Comparison of ENCODE assay signal across 21 cellular contexts in the genomic region with DNA sequence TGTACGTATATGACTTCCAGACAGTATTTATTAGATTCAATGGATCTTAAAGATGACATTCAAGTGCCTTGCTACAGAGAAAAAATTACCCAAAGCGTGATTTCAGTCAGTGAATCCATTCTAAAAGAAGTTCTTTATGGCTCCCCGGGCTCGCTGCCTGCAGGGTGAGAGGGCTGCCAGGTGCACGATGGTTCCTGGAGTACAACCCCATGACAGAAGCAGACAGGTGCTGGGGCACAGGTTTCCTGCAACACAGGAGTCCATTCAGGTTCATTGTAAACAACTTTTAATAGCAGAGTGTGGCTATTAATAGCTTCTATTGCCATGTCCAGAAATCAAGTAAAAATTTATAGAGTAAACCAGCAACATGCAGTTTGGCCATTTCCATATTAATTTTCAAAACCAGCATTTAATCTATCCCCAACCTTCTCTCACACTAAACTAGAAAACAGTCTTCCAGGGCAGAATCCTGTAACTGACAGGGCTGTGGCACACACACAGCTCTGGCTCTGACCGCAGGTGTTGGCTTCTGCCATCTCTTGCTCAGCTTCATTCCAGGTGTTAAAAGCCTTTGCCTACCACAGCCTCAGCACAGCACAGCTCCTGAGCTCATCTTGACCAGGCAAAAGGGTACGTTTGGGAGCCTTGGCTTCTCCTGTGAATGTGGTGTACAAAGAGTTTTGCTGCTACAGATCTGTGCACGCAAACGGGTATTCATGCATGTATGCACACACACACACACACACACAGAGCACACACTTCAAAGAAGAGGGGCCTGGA.
DNase-seq lines count a peak whose midpoint lies in the region; ATAC-seq and TF ChIP-seq lines count a peak whose summit lies in the region.
"Had no signal": no experiment of that assay in that cellular context is flagged by ENCODE, and none has a peak within 500 bp of the region (broad histone marks: within the 10 kb centered on the region; RNA-seq: fewer than 3 reads in every experiment).

No MANE protein-coding gene starts in this region.

- no peaks in the 10 kb centered on the region for H3K27me3 ChIP-seq in right lobe of liver
- no peaks in the 10 kb centered on the region for H3K27me3 ChIP-seq in CD8-positive, alpha-beta T cell (ENCODE audit: insufficient read depth, low read length)
- H3K27me3 ChIP-seq: brain microvascular endothelial cell, stomach had no signal

- 67% methylated on average over 7 of the region's 9 CpGs for WGBS in right lobe of liver (ENCODE audit: insufficient coverage, low coverage, low lambda C conversion rate, missing lambda C conversion rate)

- no peak for ATAC-seq in right lobe of liver
- ATAC-seq in CD8-positive, alpha-beta T cell = no peak
- ATAC-seq: activated CD8-positive, alpha-beta T cell treated with anti-CD3 and anti-CD28 coated beads for 36 hours; activated naive CD4-positive, alpha-beta T cell treated with anti-CD3 and anti-CD28 coated beads, Interleukin-2, amount 50 U/mL, for 72 hours; GM12878; naive thymus-derived CD8-positive, alpha-beta T cell had no signal

- no peak overlapping the region for H3K27ac ChIP-seq in right lobe of liver
- no peak overlapping the region for H3K27ac ChIP-seq in CD8-positive, alpha-beta T cell (ENCODE audit: low read depth, low read length)
- H3K27ac ChIP-seq: brain microvascular endothelial cell, coronary artery, stomach had no signal

- H3K4me1 Mint-ChIP-seq in CD8-positive, alpha-beta T cell (ENCODE audit: low read depth) = no peaks in the 10 kb centered on the region
- H3K4me1 Mint-ChIP-seq: naive thymus-derived CD8-positive, alpha-beta T cell had no signal

- intact Hi-C loops in right lobe of liver (cut with DNase I) = no loop called here
- intact Hi-C loops in CD8-positive, alpha-beta T cell (cut with DNase I, micrococcal nuclease) = no loop called here

- no peak for TF ChIP-seq CTCF in right lobe of liver (IDR thresholded peaks at IDR 0.05)
- TF ChIP-seq CTCF in CD8-positive, alpha-beta T cell (IDR thresholded peaks at IDR 0.05) = no peak

- DNase-seq in COR-L47 (lab: John Stamatoyannopoulos, UW) = peak; percentile 80
- peak; percentile 11 for DNase-seq in NCI-H128 (lab: John Stamatoyannopoulos, UW; ENCODE audit: unreplicated experiment)
- DNase-seq in NCI-H345 (lab: John Stamatoyannopoulos, UW) = peak; percentile 79
- DNase-seq in SHP77 treated with DMSO at 0.1 percent for 48 hours (lab: John Stamatoyannopoulos, UW) = peak; percentile 70
- no peak for DNase-seq in SW480 (ENCODE audit: low spot score)
- DNase-seq in right lobe of liver = no peak
- no peak for DNase-seq in T-helper 2 cell
- no peak for DNase-seq in CD8-positive, alpha-beta T cell
- DNase-seq: activated CD8-positive, alpha-beta T cell treated with anti-CD3 and anti-CD28 coated beads for 36 hours; activated T-cell treated with anti-CD3 and anti-CD28 coated beads, Interleukin-2, amount 50 U/mL, for 24 hours; brain microvascular endothelial cell; GF-D8; hippocampal formation; naive thymus-derived CD8-positive, alpha-beta T cell; NCI-H1048; posterior cingulate gyrus; stimulated activated CD4-positive, alpha-beta T cell treated with anti-CD3 and anti-CD28 coated beads, Interleukin-2, amount 100 ng/mL, for 48 hours; stomach had no signal

- no peaks in the 10 kb centered on the region for H3K9me3 Mint-ChIP-seq in CD8-positive, alpha-beta T cell
- H3K9me3 Mint-ChIP-seq: activated CD8-positive, alpha-beta T cell treated with anti-CD3 and anti-CD28 coated beads for 36 hours; activated T-cell treated with anti-CD3 and anti-CD28 coated beads, Interleukin-2, amount 50 U/mL, for 24 hours had no signal

- CTCF ChIA-PET in CD8-positive, alpha-beta T cell (lab: Charles Lee) = no interaction called here

- H3K4me3 ChIP-seq in right lobe of liver = no peak overlapping the region
- H3K4me3 ChIP-seq in CD8-positive, alpha-beta T cell (ENCODE audit: low read depth, low read length) = no peak overlapping the region
- H3K4me3 ChIP-seq: coronary artery, GM12878, stomach had no signal

- H3K4me3 Mint-ChIP-seq in CD8-positive, alpha-beta T cell = no peak overlapping the region
- H3K4me3 Mint-ChIP-seq: activated CD8-positive, alpha-beta T cell treated with anti-CD3 and anti-CD28 coated beads for 36 hours; activated T-cell treated with anti-CD3 and anti-CD28 coated beads, Interleukin-2, amount 50 U/mL, for 24 hours; naive thymus-derived CD8-positive, alpha-beta T cell had no signal

- no peak overlapping the region for H3K27ac Mint-ChIP-seq in CD8-positive, alpha-beta T cell
- H3K27ac Mint-ChIP-seq: activated CD8-positive, alpha-beta T cell treated with anti-CD3 and anti-CD28 coated beads for 36 hours; activated naive CD4-positive, alpha-beta T cell treated with anti-CD3 and anti-CD28 coated beads, Interleukin-2, amount 50 U/mL, for 72 hours; activated T-cell treated with anti-CD3 and anti-CD28 coated beads, Interleukin-2, amount 50 U/mL, for 24 hours; naive thymus-derived CD8-positive, alpha-beta T cell had no signal

- TF ChIP-seq POLR2A in right lobe of liver (IDR thresholded peaks at IDR 0.05) = no peak

- no peaks in the 10 kb centered on the region for H3K36me3 ChIP-seq in right lobe of liver
- no peaks in the 10 kb centered on the region for H3K36me3 ChIP-seq in CD8-positive, alpha-beta T cell (ENCODE audit: insufficient read depth, low read length)
- H3K36me3 ChIP-seq: brain microvascular endothelial cell, stomach had no signal

- POLR2A ChIA-PET in CD8-positive, alpha-beta T cell (lab: Charles Lee) = no interaction called here

- H3K9me3 ChIP-seq in right lobe of liver = no peaks in the 10 kb centered on the region
- no peaks in the 10 kb centered on the region for H3K9me3 ChIP-seq in CD8-positive, alpha-beta T cell (ENCODE audit: low read length)
- H3K9me3 ChIP-seq: stomach had no signal

- peaks cover 8% of the 10 kb centered on the region for H3K27me3 Mint-ChIP-seq in CD8-positive, alpha-beta T cell (ENCODE audit: low read depth)
- H3K27me3 Mint-ChIP-seq: activated CD8-positive, alpha-beta T cell treated with anti-CD3 and anti-CD28 coated beads for 36 hours had no signal

- no peaks in the 10 kb centered on the region for H3K4me1 ChIP-seq in right lobe of liver
- H3K4me1 ChIP-seq in CD8-positive, alpha-beta T cell (ENCODE audit: insufficient read depth, low read length) = no peaks in the 10 kb centered on the region
- H3K4me1 ChIP-seq: stomach had no signal

- no peaks in the 10 kb centered on the region for H3K36me3 Mint-ChIP-seq in CD8-positive, alpha-beta T cell
- H3K36me3 Mint-ChIP-seq: activated naive CD4-positive, alpha-beta T cell treated with anti-CD3 and anti-CD28 coated beads, Interleukin-2, amount 50 U/mL, for 72 hours had no signal

Comparison
In these comparisons a context has a peak if more than half of its experiments do, and no peak if none do; other contexts are left out.
1. DNase-seq: peak in COR-L47 (single experiment), NCI-H128 (single experiment), NCI-H345 (single experiment) and SHP77 treated with DMSO at 0.1 percent for 48 hours (single experiment); none in SW480 (single experiment), right lobe of liver (0 of 3), T-helper 2 cell (0 of 5) and CD8-positive, alpha-beta T cell (0 of 7).